ENCODE assay signal across 28 cellular contexts in genomic region chr16:6484121-6484520, GRCh38.
DNase-seq lines count a peak whose midpoint lies in the region; ATAC-seq and TF ChIP-seq lines count a peak whose summit lies in the region.
"Had no signal": no experiment of that assay in that cellular context is flagged by ENCODE, and none has a peak within 500 bp of the region (broad histone marks: within the 10 kb centered on the region; RNA-seq: fewer than 3 reads in every experiment).

No MANE protein-coding gene starts in this region.

- H3K4me2 ChIP-seq in GM23338, result peak overlapping the region; percentile 76

- no peaks in the 10 kb centered on the region for H3K9me2 ChIP-seq in GM23338 (ENCODE audit: insufficient read depth)

- no peaks in the 10 kb centered on the region for H3F3A ChIP-seq in GM23338 (replicated peaks; ENCODE audit: low read depth)

- no peak overlapping the region for H3K27ac ChIP-seq in GM23338 (ENCODE audit: low read depth)
- H3K27ac ChIP-seq in ectodermal cell (ENCODE audit: insufficient read depth, low read depth, low read length, poor library complexity, severe bottlenecking), result no peak overlapping the region
- H3K27ac ChIP-seq: breast epithelium, SJCRH30, tibial artery had no signal

- H3K27me3 ChIP-seq in GM23338 (ENCODE audit: insufficient read depth), result peaks cover 18% of the 10 kb centered on the region
- peaks cover 19% of the 10 kb centered on the region for H3K27me3 ChIP-seq in ectodermal cell (ENCODE audit: control insufficient read depth, insufficient read depth, low read length, poor library complexity, severe bottlenecking)
- H3K27me3 ChIP-seq: SJCRH30 had no signal

- H3K9me3 Mint-ChIP-seq in GM23338 (no peaks in the 10 kb centered on the region), nephron progenitor cell (no peaks in the 10 kb centered on the region)
- no peaks in the 10 kb centered on the region for H3K9me3 Mint-ChIP-seq in activated T-cell treated with anti-CD3 and anti-CD28 coated beads, Interleukin-2, amount 50 U/mL, for 4 hours
- H3K9me3 Mint-ChIP-seq: activated CD8-positive, alpha-beta T cell treated with anti-CD3 and anti-CD28 coated beads for 36 hours; mesothelial cell of epicardium had no signal

- H3K36me3 Mint-ChIP-seq in GM23338 (ENCODE audit: low read depth) (no peaks in the 10 kb centered on the region), nephron progenitor cell (ENCODE audit: low read depth) (no peaks in the 10 kb centered on the region)
- no peaks in the 10 kb centered on the region for H3K36me3 Mint-ChIP-seq in activated T-cell treated with anti-CD3 and anti-CD28 coated beads, Interleukin-2, amount 50 U/mL, for 4 hours (ENCODE audit: insufficient read depth)
- H3K36me3 Mint-ChIP-seq: activated naive CD4-positive, alpha-beta T cell treated with anti-CD3 and anti-CD28 coated beads, Interleukin-2, amount 10 ng/mL, durations not matched to agents 7 days and 5 days; CD8-positive, alpha-beta memory T cell; mesothelial cell of epicardium had no signal

- DNase-seq in GM23338 (ENCODE audit: low spot score) (no peak), NCI-H1694 treated with DMSO at 0.1 percent for 48 hours (lab: John Stamatoyannopoulos, UW) (peak; percentile 72), nephron progenitor cell (no peak), GOT3 (lab: John Stamatoyannopoulos, UW) (no peak)
- no peak for DNase-seq in effector CD4-positive, alpha-beta T cell
- no peak for DNase-seq in activated T-cell treated with anti-CD3 and anti-CD28 coated beads, Interleukin-2, amount 50 U/mL, for 4 hours
- DNase-seq: ACHN; activated CD8-positive, alpha-beta memory T cell treated with anti-CD3 and anti-CD28 coated beads, Interleukin-2, amount 50 U/mL, for 48 hours; activated CD8-positive, alpha-beta T cell treated with anti-CD3 and anti-CD28 coated beads for 36 hours; activated naive CD4-positive, alpha-beta T cell treated with anti-CD3 and anti-CD28 coated beads, Interleukin-2, amount 10 ng/mL, durations not matched to agents 7 days and 5 days; CD8-positive, alpha-beta memory T cell; DMS 273 treated with DMSO at 0.1 percent for 48 hours; effector memory CD4-positive, alpha-beta T cell; erythroblast; NCI-H1092; NCI-H1930; NCI-H524 treated with DMSO at 0.1 percent for 48 hours; RPMI8226; SJCRH30; stimulated activated CD4-positive, alpha-beta T cell treated with anti-CD3 and anti-CD28 coated beads, Interleukin-4, amount 100 ng/mL, for 1 hour; SW 1271; T-helper 9 cell; tibial artery had no signal

- H2AFZ ChIP-seq in GM23338, result peak overlapping the region; percentile 84; the same call in 1 of the 2 replicates

- WGBS in ectodermal cell, 2 experiments, result 81 to 84% methylated on average over 11 of the region's 11 CpGs

- peaks cover 31% of the 10 kb centered on the region for H3K4me1 Mint-ChIP-seq in GM23338
- H3K4me1 Mint-ChIP-seq in nephron progenitor cell, result peaks cover 6% of the 10 kb centered on the region
- H3K4me1 Mint-ChIP-seq in activated T-cell treated with anti-CD3 and anti-CD28 coated beads, Interleukin-2, amount 50 U/mL, for 4 hours (ENCODE audit: low read depth), result no peaks in the 10 kb centered on the region
- H3K4me1 Mint-ChIP-seq: activated naive CD4-positive, alpha-beta T cell treated with anti-CD3 and anti-CD28 coated beads, Interleukin-2, amount 10 ng/mL, durations not matched to agents 7 days and 5 days; CD8-positive, alpha-beta memory T cell; mesothelial cell of epicardium had no signal

- H3K4me3 Mint-ChIP-seq in GM23338 (peak overlapping the region; percentile 78), nephron progenitor cell (peak overlapping the region; percentile 80)
- no peak overlapping the region for H3K4me3 Mint-ChIP-seq in activated T-cell treated with anti-CD3 and anti-CD28 coated beads, Interleukin-2, amount 50 U/mL, for 4 hours
- H3K4me3 Mint-ChIP-seq: activated CD8-positive, alpha-beta T cell treated with anti-CD3 and anti-CD28 coated beads for 36 hours; activated naive CD4-positive, alpha-beta T cell treated with anti-CD3 and anti-CD28 coated beads, Interleukin-2, amount 10 ng/mL, durations not matched to agents 7 days and 5 days; CD8-positive, alpha-beta memory T cell; mesothelial cell of epicardium had no signal

- H3K4me3 ChIP-seq in GM23338 (peak overlapping the region; percentile 57), ectodermal cell (ENCODE audit: insufficient read depth, low read depth, low read length) (peak overlapping the region; percentile 22)
- H3K4me3 ChIP-seq: breast epithelium, GM12878, SJCRH30, tibial artery had no signal

- H3K36me3 ChIP-seq in GM23338 (ENCODE audit: insufficient read depth), result no peaks in the 10 kb centered on the region
- H3K36me3 ChIP-seq in ectodermal cell (ENCODE audit: control insufficient read depth, insufficient read depth, low read length), result no peaks in the 10 kb centered on the region
- H3K36me3 ChIP-seq: breast epithelium, SJCRH30, tibial artery had no signal

- H3K27me3 Mint-ChIP-seq in GM23338 (ENCODE audit: insufficient read depth, low read depth, poor library complexity) (peaks cover 12% of the 10 kb centered on the region), nephron progenitor cell (ENCODE audit: low read depth, poor library complexity) (peaks cover 38% of the 10 kb centered on the region)
- peaks cover 9% of the 10 kb centered on the region for H3K27me3 Mint-ChIP-seq in activated T-cell treated with anti-CD3 and anti-CD28 coated beads, Interleukin-2, amount 50 U/mL, for 4 hours (ENCODE audit: low read depth)

- H3K4me1 ChIP-seq in GM23338 (ENCODE audit: insufficient read depth) (peaks cover 7% of the 10 kb centered on the region; the same call in 1 of the 2 replicates), ectodermal cell (ENCODE audit: control insufficient read depth, insufficient read depth, low read length) (peaks cover 5% of the 10 kb centered on the region)
- H3K4me1 ChIP-seq: breast epithelium, SJCRH30 had no signal

- TF ChIP-seq CTCF in GM23338 (conservative IDR thresholded peaks at IDR 0.05; ENCODE audit: low read depth in 2 of 2) (no peak), nephron progenitor cell (IDR thresholded peaks at IDR 0.05) (no peak)

- ATAC-seq in GM23338 (no peak), GM21526 (IDR thresholded peaks at IDR 0.05; ENCODE audit: low FRiP score, unreplicated experiment) (no peak)
- no peak for ATAC-seq in activated T-cell treated with anti-CD3 and anti-CD28 coated beads, Interleukin-2, amount 50 U/mL, for 4 hours
- ATAC-seq: activated CD8-positive, alpha-beta T cell treated with anti-CD3 and anti-CD28 coated beads for 36 hours; GM12878 had no signal

- no peaks in the 10 kb centered on the region for H3K9me3 ChIP-seq in ectodermal cell (ENCODE audit: control insufficient read depth, low read length)
- H3K9me3 ChIP-seq: breast epithelium, SJCRH30, tibial artery had no signal

- H3K27ac Mint-ChIP-seq in GM23338, result no peak overlapping the region
- H3K27ac Mint-ChIP-seq in nephron progenitor cell, result no peak overlapping the region
- H3K27ac Mint-ChIP-seq: activated CD8-positive, alpha-beta T cell treated with anti-CD3 and anti-CD28 coated beads for 36 hours; activated naive CD4-positive, alpha-beta T cell treated with anti-CD3 and anti-CD28 coated beads, Interleukin-2, amount 10 ng/mL, durations not matched to agents 7 days and 5 days; CD8-positive, alpha-beta memory T cell; mesothelial cell of epicardium had no signal

- no peaks in the 10 kb centered on the region for H4K20me1 ChIP-seq in GM23338 (replicated peaks; ENCODE audit: insufficient read depth)

- H3K79me2 ChIP-seq in GM23338 (replicated peaks; ENCODE audit: insufficient read depth), result no peaks in the 10 kb centered on the region

TF ChIP-seq in GM23338, 12 proteins besides CTCF, POLR2A, EP300 and RAD21 (continues in another document):
- no peak for TF ChIP-seq ZNF331 (CRISPR knock-in tag; IDR thresholded peaks at IDR 0.05; ENCODE audit: low read depth)
- no peak for TF ChIP-seq EZH2 (IDR thresholded peaks at IDR 0.05; ENCODE audit: low read depth, unreplicated experiment)
